9 cellular contexts compared by ENCODE assay signal in genomic region chr2:219572237-219573001, GRCh38. TPM values are rescaled to one million over a fixed set of nuclear protein-coding genes. Genes with fewer than 3 reads are reported as not detected.
DNase-seq lines count a peak whose midpoint lies in the region; ATAC-seq and TF ChIP-seq lines count a peak whose summit lies in the region.
"Had no signal": no experiment of that assay in that cellular context is flagged by ENCODE, and none has a peak within 500 bp of the region (broad histone marks: within the 10 kb centered on the region; RNA-seq: fewer than 3 reads in every experiment).

A gene with protein sequence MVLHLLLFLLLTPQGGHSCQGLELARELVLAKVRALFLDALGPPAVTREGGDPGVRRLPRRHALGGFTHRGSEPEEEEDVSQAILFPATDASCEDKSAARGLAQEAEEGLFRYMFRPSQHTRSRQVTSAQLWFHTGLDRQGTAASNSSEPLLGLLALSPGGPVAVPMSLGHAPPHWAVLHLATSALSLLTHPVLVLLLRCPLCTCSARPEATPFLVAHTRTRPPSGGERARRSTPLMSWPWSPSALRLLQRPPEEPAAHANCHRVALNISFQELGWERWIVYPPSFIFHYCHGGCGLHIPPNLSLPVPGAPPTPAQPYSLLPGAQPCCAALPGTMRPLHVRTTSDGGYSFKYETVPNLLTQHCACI (plus strand): TSS chr2:219572310. CDS start chr2:219572375, 65 bp downstream.

- no peak within 1 kb of the TSS for H4K8ac ChIP-seq in mesendoderm (ENCODE audit: low read depth, low read length)

- H4K20me1 ChIP-seq in SK-N-SH (ENCODE audit: insufficient read depth), result no peaks in the 10 kb centered on the region

- H3K9me2 ChIP-seq in SK-N-SH, result no peaks in the 10 kb centered on the region

- H3K4me1 Mint-ChIP-seq in activated T-helper 1 cell treated with anti-CD3 and anti-CD28 coated beads, Interleukin-12 subunit alpha, Interleukin-12 subunit beta, Interleukin-2, Interleukin-4 antibody, amounts not matched to agents 30 ng/mL and 10 ng/mL and 1 ng/mL, durations not matched to agents 14 hours and 24 hours and 36 hours (ENCODE audit: low read depth), result no peaks in the 10 kb centered on the region

- H3K4me1 ChIP-seq in SK-N-SH (ENCODE audit: control insufficient read depth in 1 of 2, insufficient read depth in 2 of 2, low read depth in 1 of 2, low read length in 1 of 2) (peaks cover 3 to 21% of the 10 kb centered on the region in 2 experiments; a peak in 1 of 4 replicates), mesendoderm (ENCODE audit: control insufficient read depth, low read depth, low read length) (peaks cover 3% of the 10 kb centered on the region), thyroid gland (peaks cover 35 to 50% of the 10 kb centered on the region in 2 donors)

- no peak within 1 kb of the TSS for H3K23ac ChIP-seq in mesendoderm (ENCODE audit: low read length)

- H3K4me3 ChIP-seq in SK-N-SH (ENCODE audit: low read depth in 2 of 2, low read length in 1 of 2), result peak within 1 kb of the TSS; percentile 65 to 82
- H3K4me3 ChIP-seq in mesendoderm (ENCODE audit: low read length), result no peak within 1 kb of the TSS
- H3K4me3 ChIP-seq in thyroid gland (replicated peaks in 1 of 3), result peak within 1 kb of the TSS; percentile 50 to 77 (median 66)

- H3K36me3 ChIP-seq in SK-N-SH (replicated peaks in 1 of 2; ENCODE audit: control insufficient read depth in 1 of 2, insufficient read depth in 2 of 2, low read length in 1 of 2) (peaks cover 6 to 15% of the 10 kb centered on the region in 2 experiments), mesendoderm (ENCODE audit: control insufficient read depth, insufficient read depth, low read length) (no peaks in the 10 kb centered on the region), thyroid gland (no peaks in the 10 kb centered on the region)

- H3K9ac ChIP-seq in SK-N-SH, result peak within 1 kb of the TSS; percentile 69
- H3K9ac ChIP-seq in mesendoderm (ENCODE audit: low read length), result peak within 1 kb of the TSS; percentile 70

- H2AFZ ChIP-seq in SK-N-SH (ENCODE audit: low read depth), result peak within 1 kb of the TSS; percentile 97

- peaks cover 40% of the 10 kb centered on the region for H3K27me3 Mint-ChIP-seq in activated T-helper 1 cell treated with anti-CD3 and anti-CD28 coated beads, Interleukin-12 subunit alpha, Interleukin-12 subunit beta, Interleukin-2, Interleukin-4 antibody, amounts not matched to agents 30 ng/mL and 10 ng/mL and 1 ng/mL, durations not matched to agents 14 hours and 24 hours and 36 hours (ENCODE audit: insufficient read depth)

- H3K18ac ChIP-seq in mesendoderm (ENCODE audit: low read length), result peak within 1 kb of the TSS; percentile 92

- H3K4ac ChIP-seq in mesendoderm (ENCODE audit: low read depth, low read length), result peak within 1 kb of the TSS; percentile 92

- ATAC-seq in SK-N-SH treated with all-trans-retinoic acid at 6 μM for 48 hours (no peak), GM18858 (IDR thresholded peaks at IDR 0.05; ENCODE audit: unreplicated experiment) (no peak), HG03521 (IDR thresholded peaks at IDR 0.05; ENCODE audit: unreplicated experiment) (no peak)

- TF ChIP-seq CTCF in SK-N-SH (IDR thresholded peaks at IDR 0.05) (no peak), thyroid gland (IDR thresholded peaks at IDR 0.05) (no peak)

- H3K4me3 Mint-ChIP-seq in activated T-helper 1 cell treated with anti-CD3 and anti-CD28 coated beads, Interleukin-12 subunit alpha, Interleukin-12 subunit beta, Interleukin-2, Interleukin-4 antibody, amounts not matched to agents 30 ng/mL and 10 ng/mL and 1 ng/mL, durations not matched to agents 14 hours and 24 hours and 36 hours, result no peak within 1 kb of the TSS

- no peak for TF ChIP-seq RAD21 in SK-N-SH (IDR thresholded peaks at IDR 0.05; ENCODE audit: low read length)

- no peaks in the 10 kb centered on the region for H3K9me3 Mint-ChIP-seq in activated T-helper 1 cell treated with anti-CD3 and anti-CD28 coated beads, Interleukin-12 subunit alpha, Interleukin-12 subunit beta, Interleukin-2, Interleukin-4 antibody, amounts not matched to agents 30 ng/mL and 10 ng/mL and 1 ng/mL, durations not matched to agents 14 hours and 24 hours and 36 hours

- no peaks in the 10 kb centered on the region for H3K9me3 ChIP-seq in SK-N-SH
- H3K9me3 ChIP-seq in thyroid gland, result no peaks in the 10 kb centered on the region

- no peaks in the 10 kb centered on the region for H3K36me3 Mint-ChIP-seq in activated T-helper 1 cell treated with anti-CD3 and anti-CD28 coated beads, Interleukin-12 subunit alpha, Interleukin-12 subunit beta, Interleukin-2, Interleukin-4 antibody, amounts not matched to agents 30 ng/mL and 10 ng/mL and 1 ng/mL, durations not matched to agents 14 hours and 24 hours and 36 hours (ENCODE audit: low read depth)

- H2AK5ac ChIP-seq in mesendoderm (ENCODE audit: low read length), result no peak within 1 kb of the TSS

- no peak for TF ChIP-seq EP300 in SK-N-SH (IDR thresholded peaks at IDR 0.05; ENCODE audit: borderline replicate concordance in 1 of 2, low read depth in 1 of 2, low read length in 1 of 2)

- H3K27ac ChIP-seq in SK-N-SH (ENCODE audit: low read depth in 2 of 2, low read length in 1 of 2) (peak within 1 kb of the TSS; percentile 36 to 76), cingulate gyrus (ENCODE audit: low read depth, low read length) (peak within 1 kb of the TSS; percentile 60), mesendoderm (ENCODE audit: low read depth, low read length) (peak within 1 kb of the TSS; percentile 96), thyroid gland (peak within 1 kb of the TSS; percentile 38 to 78 (median 77))

- H3K4me2 ChIP-seq in SK-N-SH (peak within 1 kb of the TSS; percentile 81), mesendoderm (ENCODE audit: low read length) (peak within 1 kb of the TSS; percentile 14)

- POLR2A ChIA-PET in SK-N-SH (lab: Yijun Ruan, JAX), result interaction anchor here (1.9 to 3.8 kb wide), 4 partner anchors 20 to 46 kb away, joined by 9 to 56 read pairs (median 18); partner anchors contain the start of genes CHPF, STK11IP and TMEM198

- H4K5ac ChIP-seq in mesendoderm (ENCODE audit: low read length), result no peak within 1 kb of the TSS

- H3K27ac Mint-ChIP-seq in activated T-helper 1 cell treated with anti-CD3 and anti-CD28 coated beads, Interleukin-12 subunit alpha, Interleukin-12 subunit beta, Interleukin-2, Interleukin-4 antibody, amounts not matched to agents 30 ng/mL and 10 ng/mL and 1 ng/mL, durations not matched to agents 14 hours and 24 hours and 36 hours, result no peak within 1 kb of the TSS

- H2BK15ac ChIP-seq in mesendoderm (replicated peaks; ENCODE audit: low read depth), result no peak within 1 kb of the TSS

- H3K56ac ChIP-seq in mesendoderm (ENCODE audit: low read length), result peak within 1 kb of the TSS; percentile 99

- no peaks in the 10 kb centered on the region for H3K79me1 ChIP-seq in mesendoderm (ENCODE audit: low read length)

- H3K79me2 ChIP-seq in SK-N-SH (ENCODE audit: insufficient read depth) (peaks cover 4% of the 10 kb centered on the region; the same call in 1 of the 2 replicates), mesendoderm (ENCODE audit: control insufficient read depth, insufficient read depth, low read length) (peaks cover 6% of the 10 kb centered on the region)

- intact Hi-C loops in thyroid gland (cut with DNase I), result no loop called here
- intact Hi-C loops in activated T-helper 1 cell treated with anti-CD3 and anti-CD28 coated beads, Interleukin-12 subunit alpha, Interleukin-12 subunit beta, Interleukin-2, Interleukin-4 antibody, amounts not matched to agents 30 ng/mL and 10 ng/mL and 1 ng/mL, durations not matched to agents 14 hours and 24 hours and 36 hours (cut with micrococcal nuclease), result no loop called here

- TF ChIP-seq POLR2A in thyroid gland (IDR thresholded peaks at IDR 0.05), result no peak

- DNase-seq in SK-N-SH, result no peak
- DNase-seq in mesendoderm, result no peak
- DNase-seq in thyroid gland, result no peak
- no peak for DNase-seq in activated T-helper 1 cell treated with anti-CD3 and anti-CD28 coated beads, Interleukin-12 subunit alpha, Interleukin-12 subunit beta, Interleukin-2, Interleukin-4 antibody, amounts not matched to agents 30 ng/mL and 10 ng/mL and 1 ng/mL, durations not matched to agents 14 hours and 24 hours and 36 hours (ENCODE audit: low spot score)
- DNase-seq: 8988T had no signal

- WGBS in SK-N-SH (ENCODE audit: low lambda C conversion rate), result 94% methylated on average over 8 of the region's 13 CpGs
- WGBS in mesendoderm (ENCODE audit: extremely low coverage, insufficient coverage, low lambda C conversion rate), result no CpG with 5 or more reads among the region's 13 CpGs
- 86 to 89% methylated on average over 12 to 13 of the region's 13 CpGs for WGBS in thyroid gland, 2 donors

- H3K27me3 ChIP-seq in SK-N-SH (ENCODE audit: insufficient read depth), result no peaks in the 10 kb centered on the region; the same call in 1 of the 2 replicates
- no peaks in the 10 kb centered on the region for H3K27me3 ChIP-seq in mesendoderm (ENCODE audit: insufficient read depth, low read length, poor library complexity)
- no peaks in the 10 kb centered on the region for H3K27me3 ChIP-seq in thyroid gland

- peaks cover 6% of the 10 kb centered on the region for H3F3A ChIP-seq in SK-N-SH (replicated peaks; ENCODE audit: insufficient read depth)

- H2BK5ac ChIP-seq in mesendoderm (ENCODE audit: low read length), result peak within 1 kb of the TSS; percentile 18

- H2BK120ac ChIP-seq in mesendoderm (ENCODE audit: low read depth, low read length), result peak within 1 kb of the TSS; percentile 56

- CTCF ChIA-PET in SK-N-SH (lab: Yijun Ruan, JAX), result interaction anchor here (1.7 to 5.5 kb wide), 3 partner anchors 12 to 71 kb away, joined by 13 to 48 read pairs (median 13); partner anchors contain the start of gene STK11IP

TF ChIP-seq in SK-N-SH, 30 proteins besides CTCF, POLR2A, EP300 and RAD21:
- TF ChIP-seq FOXJ3 (CRISPR knock-in tag; IDR thresholded peaks at IDR 0.05) (0 out of 2 replicates have a peak, but pooled peaks have one; percentile 4), ELF1 (IDR thresholded peaks at IDR 0.05) (no peak), TAF1 (IDR thresholded peaks at IDR 0.05; ENCODE audit: borderline replicate concordance, low read depth, low read length) (no peak)
TF ChIP-seq in SK-N-SH: peak in this region for 1.

RNA-seq across cellular contexts. Expression of the gene that starts here (rescaled TPM):
- polyA plus RNA-seq in SK-N-SH (2012; rRNA removed), result 1.2 and 1.6 TPM in 2 replicates
- 0.10 and 0.22 TPM in 2 replicates for polyA plus RNA-seq in SK-N-SH (2012; cell fraction: cytosol; rRNA removed)
- polyA plus RNA-seq in SK-N-SH (2012; cell fraction: nucleus; rRNA removed), result 13.8 and 15.1 TPM in 2 replicates
- 0.84 TPM for polyA plus RNA-seq in mesendoderm (2013, experiment 1 of 2)
- polyA plus RNA-seq in mesendoderm (2013, experiment 2 of 2), result 0.85 TPM
- total RNA-seq in thyroid gland, result 1 to 10 TPM in 1 of 4 donors, under 1 TPM in 2, not detected in 1; 0.50 to 1.1 (median 0.81) TPM
- not detected in 2 replicates for total RNA-seq in activated T-helper 1 cell treated with anti-CD3 and anti-CD28 coated beads, Interleukin-12 subunit alpha, Interleukin-12 subunit beta, Interleukin-2, Interleukin-4 antibody, amounts not matched to agents 30 ng/mL and 10 ng/mL and 1 ng/mL, durations not matched to agents 14 hours and 24 hours and 36 hours
